ENCODE assay signal across 8 cellular contexts in genomic region chr6:31827286-31828079, GRCh38. TPM values are rescaled to one million over a fixed set of nuclear protein-coding genes. Genes with fewer than 3 reads are reported as not detected.
A peak's percentile ranks its signal among the peaks of the same experiment; 100 is the strongest.
DNase-seq lines count a peak whose midpoint lies in the region; ATAC-seq and TF ChIP-seq lines count a peak whose summit lies in the region.

HSPA1B (plus strand) TSS chr6:31827738; CDS start chr6:31827951, 213 bp downstream.

- 0% methylated on average over 30 to 50 of the region's 56 CpGs for WGBS in endodermal cell (ENCODE audit: insufficient coverage in 1 of 2, insufficient read length in 1 of 2), 2 experiments
- WGBS in mesendoderm (ENCODE audit: extremely low coverage, insufficient coverage, low lambda C conversion rate), result no CpG with 5 or more reads among the region's 56 CpGs

- H3K23ac ChIP-seq in mesendoderm (ENCODE audit: low read length), result no peak within 1 kb of the TSS

- H3K4me1 ChIP-seq in NT2/D1 (ENCODE audit: insufficient read depth, insufficient read length), result no peaks in the 10 kb centered on the region
- H3K4me1 ChIP-seq in endodermal cell (ENCODE audit: control insufficient read depth, insufficient read depth, low read length), result no peaks in the 10 kb centered on the region
- H3K4me1 ChIP-seq in mesendoderm (ENCODE audit: control insufficient read depth, low read depth, low read length), result peaks cover 7% of the 10 kb centered on the region

- H3K27me3 ChIP-seq in NT2/D1 (ENCODE audit: insufficient read depth, insufficient read length) (no peaks in the 10 kb centered on the region), endodermal cell (ENCODE audit: control insufficient read depth, insufficient read depth, low read length, poor library complexity, severe bottlenecking) (no peaks in the 10 kb centered on the region), mesendoderm (ENCODE audit: insufficient read depth, low read length, poor library complexity) (no peaks in the 10 kb centered on the region)

- H4K5ac ChIP-seq in mesendoderm (ENCODE audit: low read length), result peak within 1 kb of the TSS; percentile 47

- H2BK120ac ChIP-seq in mesendoderm (ENCODE audit: low read depth, low read length), result no peak within 1 kb of the TSS

- H3K27ac Mint-ChIP-seq in endodermal cell, result peak within 1 kb of the TSS; percentile 97

- no peaks in the 10 kb centered on the region for H3K36me3 Mint-ChIP-seq in endodermal cell (ENCODE audit: low read depth)

- H3K79me2 ChIP-seq in mesendoderm (ENCODE audit: control insufficient read depth, insufficient read depth, low read length), result peaks cover 12% of the 10 kb centered on the region

- peak within 1 kb of the TSS; percentile 90 for H2AK5ac ChIP-seq in mesendoderm (ENCODE audit: low read length)

- peak within 1 kb of the TSS; percentile 77 for H2BK5ac ChIP-seq in mesendoderm (ENCODE audit: low read length)

- H3K9ac ChIP-seq in NT2/D1 (ENCODE audit: insufficient read length, low read depth) (peak within 1 kb of the TSS; percentile 92), endodermal cell (ENCODE audit: extremely low read depth, low read length, poor library complexity, severe bottlenecking) (peak within 1 kb of the TSS; percentile 59), mesendoderm (ENCODE audit: low read length) (peak within 1 kb of the TSS; percentile 97)

- no peak for TF ChIP-seq CTCF in endodermal cell (conservative IDR thresholded peaks at IDR 0.05)

- H3K4me3 ChIP-seq in NT2/D1 (ENCODE audit: insufficient read length, low read depth) (peak within 1 kb of the TSS; percentile 76), endodermal cell (ENCODE audit: low read length) (peak within 1 kb of the TSS; percentile 83), mesendoderm (ENCODE audit: low read length) (peak within 1 kb of the TSS; percentile 82)

- no peaks in the 10 kb centered on the region for H3K27me3 Mint-ChIP-seq in endodermal cell (ENCODE audit: insufficient read depth)

- H3K56ac ChIP-seq in mesendoderm (ENCODE audit: low read length), result peak within 1 kb of the TSS; percentile 94

- peaks cover 2% of the 10 kb centered on the region for H3K79me1 ChIP-seq in mesendoderm (ENCODE audit: low read length)

- H3K18ac ChIP-seq in mesendoderm (ENCODE audit: low read length), result peak within 1 kb of the TSS; percentile 42

- DNase-seq in COLO829 (ENCODE audit: low spot score) (peak; percentile 100), HT1080 (ENCODE audit: low read depth) (peak; percentile 100), NT2/D1 (ENCODE audit: low read depth, low spot score) (peak; percentile 97), endodermal cell (peak; percentile 100), mesendoderm (peak; percentile 100)
- peak; percentile 58 for DNase-seq in activated CD8-positive, alpha-beta memory T cell treated with anti-CD3 and anti-CD28 coated beads, Interleukin-2, amount 50 U/mL, for 1 hour (ENCODE audit: extremely low read depth)
- DNase-seq in stimulated activated CD8-positive, alpha-beta memory T cell treated with anti-CD3 and anti-CD28 coated beads, Interleukin-15, amount 100 ng/mL, for 1 hour (ENCODE audit: low read depth), result peak; percentile 81

- H3K36me3 ChIP-seq in NT2/D1 (ENCODE audit: insufficient read depth, insufficient read length, low read length) (no peaks in the 10 kb centered on the region), endodermal cell (ENCODE audit: control insufficient read depth, insufficient read depth, low read length) (no peaks in the 10 kb centered on the region), mesendoderm (ENCODE audit: control insufficient read depth, insufficient read depth, low read length) (no peaks in the 10 kb centered on the region)

- H3K4me1 Mint-ChIP-seq in endodermal cell, result peaks cover 32% of the 10 kb centered on the region

- no peak within 1 kb of the TSS for H4K8ac ChIP-seq in mesendoderm (ENCODE audit: low read depth, low read length)

- H2BK15ac ChIP-seq in mesendoderm (replicated peaks; ENCODE audit: low read depth), result no peak within 1 kb of the TSS

- no peaks in the 10 kb centered on the region for H3K9me3 Mint-ChIP-seq in endodermal cell

- H3K4ac ChIP-seq in mesendoderm (ENCODE audit: low read depth, low read length), result no peak within 1 kb of the TSS

- peak within 1 kb of the TSS; percentile 74 for H3K27ac ChIP-seq in endodermal cell (ENCODE audit: low read depth, low read length)
- H3K27ac ChIP-seq in mesendoderm (ENCODE audit: low read depth, low read length), result peak within 1 kb of the TSS; percentile 84

- peak; percentile 56 for ATAC-seq in GM21360 (IDR thresholded peaks at IDR 0.05; ENCODE audit: unreplicated experiment)

- no peaks in the 10 kb centered on the region for H3K9me3 ChIP-seq in NT2/D1 (ENCODE audit: insufficient read depth, low read length)
- no peaks in the 10 kb centered on the region for H3K9me3 ChIP-seq in endodermal cell (ENCODE audit: control insufficient read depth, low read length)

- H3K4me3 Mint-ChIP-seq in endodermal cell, result peak within 1 kb of the TSS; percentile 80

- H3K4me2 ChIP-seq in mesendoderm (ENCODE audit: low read length), result peak within 1 kb of the TSS; percentile 87

RNA-seq across cellular contexts. Expression of gene HSPA1B, which starts in this region (rescaled TPM):
- total RNA-seq in HT1080 (2014; rRNA removed; shearing (Covaris generic)), result 134 and 135 TPM in 2 replicates
- 28.8 and 34.1 TPM in 2 replicates for polyA plus RNA-seq in HT1080 (2015; cell fraction: cytosol; rRNA removed)
- 80.4 and 81.4 TPM in 2 replicates for polyA plus RNA-seq in HT1080 (2015; cell fraction: nucleus; rRNA removed)
- 10 to 100 TPM; 61.8 to 83.9 TPM for total RNA-seq in endodermal cell
- polyA plus RNA-seq in endodermal cell (2013, experiment 1 of 2), result 64.0 TPM
- polyA plus RNA-seq in endodermal cell (2013, experiment 2 of 2), result 54.0 TPM
- polyA plus RNA-seq in mesendoderm (2013, experiment 1 of 2), result 23.9 TPM
- 22.5 TPM for polyA plus RNA-seq in mesendoderm (2013, experiment 2 of 2)

Comparison
In these comparisons a context has a peak if more than half of its experiments do, and no peak if none do; other contexts are left out.
1. Peak in every context shown above with its lines: DNase-seq, ATAC-seq, H3K4me3 ChIP-seq and H3K27ac ChIP-seq.